7 cellular contexts compared by ENCODE assay signal in the genomic region with DNA sequence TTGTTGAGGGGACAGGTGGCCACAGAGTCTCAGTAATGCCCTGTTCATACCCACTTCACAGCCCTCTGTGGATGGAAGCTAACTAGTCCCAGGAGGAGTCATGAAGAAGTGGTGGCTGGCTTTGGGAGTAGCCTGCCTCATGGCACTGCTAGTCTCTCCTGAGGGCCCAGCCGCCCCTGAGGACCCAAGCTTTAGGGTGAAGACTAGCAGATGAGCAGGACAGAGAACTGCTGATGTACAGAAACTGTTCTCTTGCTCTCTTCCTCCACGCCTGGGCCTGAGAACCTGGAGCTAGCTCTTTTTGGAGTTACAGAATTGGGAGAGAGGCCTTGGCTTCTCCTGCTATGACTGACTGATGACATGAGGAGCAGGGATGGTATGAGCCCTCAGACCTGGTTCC.
"Had no signal": no experiment of that assay in that cellular context is flagged by ENCODE, and none has a peak within 500 bp of the region (broad histone marks: within the 10 kb centered on the region; RNA-seq: fewer than 3 reads in every experiment).

No MANE protein-coding gene starts in this region.

- H3K9ac ChIP-seq: GM23248 had no signal

- DNase-seq: GM23248, GOT3, H7, HCEC 1CT, HFFc6, KBM-7 had no signal

- H3K4me3 ChIP-seq: GM23248 had no signal

- H2AFZ ChIP-seq: GM23248 had no signal

- H3K27ac ChIP-seq: GM23248, HL-60 had no signal
